28 cellular contexts compared by ENCODE assay signal in genomic region chr2:27198627-27199026, GRCh38. TPM values are rescaled to one million over a fixed set of nuclear protein-coding genes. Genes with fewer than 3 reads are reported as not detected.
DNase-seq lines count a peak whose midpoint lies in the region; ATAC-seq lines count a peak whose summit lies in the region.
"Had no signal": no experiment of that assay in that cellular context is flagged by ENCODE, and none has a peak within 500 bp of the region (broad histone marks: within the 10 kb centered on the region; RNA-seq: fewer than 3 reads in every experiment).

No MANE protein-coding gene starts in this region.

- H3K36me3 Mint-ChIP-seq in effector memory CD8-positive, alpha-beta T cell (ENCODE audit: insufficient read depth), result peaks cover 18% of the 10 kb centered on the region
- H3K36me3 Mint-ChIP-seq in stimulated activated effector memory CD8-positive, alpha-beta T cell treated with anti-CD3 and anti-CD28 coated beads, Interleukin-12 subunit alpha, Interleukin-12 subunit beta, amount 100 ng/mL, for 72 hours, result peaks cover 23% of the 10 kb centered on the region
- H3K36me3 Mint-ChIP-seq: activated naive CD4-positive, alpha-beta T cell treated with anti-CD3 and anti-CD28 coated beads, Interleukin-2, amount 50 U/mL, for 24 hours had no signal

- no peaks in the 10 kb centered on the region for H3K27me3 Mint-ChIP-seq in effector memory CD8-positive, alpha-beta T cell
- H3K27me3 Mint-ChIP-seq: activated CD4-positive, alpha-beta memory T cell treated with anti-CD3 and anti-CD28 coated beads for 36 hours; activated naive CD4-positive, alpha-beta T cell treated with anti-CD3 and anti-CD28 coated beads, Interleukin-2, amount 50 U/mL, for 24 hours had no signal

- no peaks in the 10 kb centered on the region for H3K9me3 Mint-ChIP-seq in effector memory CD8-positive, alpha-beta T cell
- no peaks in the 10 kb centered on the region for H3K9me3 Mint-ChIP-seq in stimulated activated effector memory CD8-positive, alpha-beta T cell treated with anti-CD3 and anti-CD28 coated beads, Interleukin-12 subunit alpha, Interleukin-12 subunit beta, amount 100 ng/mL, for 72 hours
- H3K9me3 Mint-ChIP-seq: activated CD4-positive, alpha-beta memory T cell treated with anti-CD3 and anti-CD28 coated beads for 36 hours; activated naive CD4-positive, alpha-beta T cell treated with anti-CD3 and anti-CD28 coated beads, Interleukin-2, amount 50 U/mL, for 24 hours; activated T-helper 1 cell treated with anti-CD3 and anti-CD28 coated beads, Interleukin-12 subunit alpha, Interleukin-12 subunit beta, Interleukin-2, Interleukin-4 antibody, amounts not matched to agents 30 ng/mL and 10 ng/mL and 1 ng/mL, durations not matched to agents 14 hours and 24 hours and 36 hours; natural killer cell treated with Interleukin-12 subunit alpha and Interleukin-12 subunit beta and Interleukin-15 and Interleukin-18, amount 100 ng/mL, for 72 hours; T-helper 1 cell treated with Interleukin-12 subunit alpha and Interleukin-12 subunit beta and Interleukin-4 antibody, amounts not matched to agents 30 μg/mL and 1 μg/mL, for 36 hours had no signal

- peak overlapping the region; percentile 47 to 78 for H3K27ac Mint-ChIP-seq in effector memory CD8-positive, alpha-beta T cell
- H3K27ac Mint-ChIP-seq in stimulated activated effector memory CD8-positive, alpha-beta T cell treated with anti-CD3 and anti-CD28 coated beads, Interleukin-12 subunit alpha, Interleukin-12 subunit beta, amount 100 ng/mL, for 72 hours, result peak overlapping the region; percentile 32
- H3K27ac Mint-ChIP-seq: activated CD4-positive, alpha-beta memory T cell treated with anti-CD3 and anti-CD28 coated beads for 36 hours; activated naive CD4-positive, alpha-beta T cell treated with anti-CD3 and anti-CD28 coated beads, Interleukin-2, amount 50 U/mL, for 24 hours; activated T-helper 1 cell treated with anti-CD3 and anti-CD28 coated beads, Interleukin-12 subunit alpha, Interleukin-12 subunit beta, Interleukin-2, Interleukin-4 antibody, amounts not matched to agents 30 ng/mL and 10 ng/mL and 1 ng/mL, durations not matched to agents 14 hours and 24 hours and 36 hours; natural killer cell treated with Interleukin-12 subunit alpha and Interleukin-12 subunit beta and Interleukin-15 and Interleukin-18, amount 100 ng/mL, for 72 hours; T-helper 1 cell treated with Interleukin-12 subunit alpha and Interleukin-12 subunit beta and Interleukin-4 antibody, amounts not matched to agents 30 μg/mL and 1 μg/mL, for 36 hours had no signal

- DNase-seq in ELF-1 (ENCODE audit: low read depth, low spot score) (peak; percentile 9), NCI-H82 treated with DMSO at 0.1 percent for 48 hours (lab: John Stamatoyannopoulos, UW; ENCODE audit: unreplicated experiment) (no peak), H4 (ENCODE audit: low spot score) (no peak)
- DNase-seq in effector memory CD8-positive, alpha-beta T cell, result no peak
- DNase-seq in stimulated activated effector memory CD8-positive, alpha-beta T cell treated with anti-CD3 and anti-CD28 coated beads, Interleukin-12 subunit alpha, Interleukin-12 subunit beta, amount 100 ng/mL, for 72 hours (ENCODE audit: low spot score in 2 of 2), result no peak
- DNase-seq: activated CD4-positive, alpha-beta memory T cell treated with anti-CD3 and anti-CD28 coated beads for 36 hours; activated CD4-positive, CD25-positive, alpha-beta regulatory T cell treated with anti-CD3 and anti-CD28 coated beads, Interleukin-2, amount 50 U/mL, for 72 hours; activated CD8-positive, alpha-beta memory T cell treated with anti-CD3 and anti-CD28 coated beads, Interleukin-2, amount 50 U/mL, for 4 hours; effector CD4-positive, alpha-beta T cell; KBM-7; midbrain; MM.1S; NCI-H2081; NCI-H748 treated with DMSO at 0.1 percent for 48 hours; retina; RPMI8226; SK-N-SH; stimulated activated CD4-positive, alpha-beta T cell treated with anti-CD3 and anti-CD28 coated beads, Interleukin-2, amount 100 ng/mL, for 24 hours; upper lobe of left lung had no signal

- no peak for ATAC-seq in effector memory CD8-positive, alpha-beta T cell (replicated peaks)
- no peak for ATAC-seq in stimulated activated effector memory CD8-positive, alpha-beta T cell treated with anti-CD3 and anti-CD28 coated beads, Interleukin-12 subunit alpha, Interleukin-12 subunit beta, amount 100 ng/mL, for 72 hours
- ATAC-seq: GM12878; natural killer cell treated with Interleukin-12 subunit alpha and Interleukin-12 subunit beta and Interleukin-15 and Interleukin-18, amount 100 ng/mL, for 72 hours had no signal

- peaks cover 0 to 1% of the 10 kb centered on the region in 2 donors for H3K4me1 Mint-ChIP-seq in effector memory CD8-positive, alpha-beta T cell (ENCODE audit: low read depth in 2 of 2)
- no peaks in the 10 kb centered on the region for H3K4me1 Mint-ChIP-seq in stimulated activated effector memory CD8-positive, alpha-beta T cell treated with anti-CD3 and anti-CD28 coated beads, Interleukin-12 subunit alpha, Interleukin-12 subunit beta, amount 100 ng/mL, for 72 hours

- no peak overlapping the region for H3K4me3 Mint-ChIP-seq in effector memory CD8-positive, alpha-beta T cell
- H3K4me3 Mint-ChIP-seq in stimulated activated effector memory CD8-positive, alpha-beta T cell treated with anti-CD3 and anti-CD28 coated beads, Interleukin-12 subunit alpha, Interleukin-12 subunit beta, amount 100 ng/mL, for 72 hours, result no peak overlapping the region
- H3K4me3 Mint-ChIP-seq: activated CD4-positive, alpha-beta memory T cell treated with anti-CD3 and anti-CD28 coated beads for 36 hours; activated naive CD4-positive, alpha-beta T cell treated with anti-CD3 and anti-CD28 coated beads, Interleukin-2, amount 50 U/mL, for 24 hours; activated T-helper 1 cell treated with anti-CD3 and anti-CD28 coated beads, Interleukin-12 subunit alpha, Interleukin-12 subunit beta, Interleukin-2, Interleukin-4 antibody, amounts not matched to agents 30 ng/mL and 10 ng/mL and 1 ng/mL, durations not matched to agents 14 hours and 24 hours and 36 hours; natural killer cell treated with Interleukin-12 subunit alpha and Interleukin-12 subunit beta and Interleukin-15 and Interleukin-18, amount 100 ng/mL, for 72 hours; T-helper 1 cell treated with Interleukin-12 subunit alpha and Interleukin-12 subunit beta and Interleukin-4 antibody, amounts not matched to agents 30 μg/mL and 1 μg/mL, for 36 hours had no signal

RNA-seq across cellular contexts. Expression of gene ATRAID, which starts 13.2 kb away (rescaled TPM):
- total RNA-seq in H4 (2014; rRNA removed; shearing (Covaris generic)), result 196 and 202 TPM in 2 replicates

RNA-seq across cellular contexts. Expression of gene SLC5A6, which starts 13.4 kb away (rescaled TPM):
- total RNA-seq in H4 (2014; rRNA removed; shearing (Covaris generic)), result 22.6 and 26.2 TPM in 2 replicates

RNA-seq across cellular contexts. Expression of gene CAD, which starts 18.5 kb away (rescaled TPM):
- 4.7 and 6.9 TPM in 2 replicates for total RNA-seq in H4 (2014; rRNA removed; shearing (Covaris generic))

RNA-seq across cellular contexts. Expression of gene TCF23, which starts 49.8 kb away (rescaled TPM):
- not detected in 2 replicates for total RNA-seq in H4 (2014; rRNA removed; shearing (Covaris generic))
- total RNA-seq: activated CD4-positive, alpha-beta memory T cell treated with anti-CD3 and anti-CD28 coated beads for 36 hours; activated T-helper 1 cell treated with anti-CD3 and anti-CD28 coated beads, Interleukin-12 subunit alpha, Interleukin-12 subunit beta, Interleukin-2, Interleukin-4 antibody, amounts not matched to agents 30 ng/mL and 10 ng/mL and 1 ng/mL, durations not matched to agents 14 hours and 24 hours and 36 hours; bronchial epithelial cell; GM12878; HT1080; natural killer cell treated with Interleukin-12 subunit alpha and Interleukin-12 subunit beta and Interleukin-15 and Interleukin-18, amount 100 ng/mL, for 72 hours; osteocyte had no signal

RNA-seq across cellular contexts. Expression of gene PRR30, which starts 59.4 kb away (rescaled TPM):
- not detected in 2 replicates for total RNA-seq in H4 (2014; rRNA removed; shearing (Covaris generic))
- total RNA-seq: activated CD4-positive, alpha-beta memory T cell treated with anti-CD3 and anti-CD28 coated beads for 36 hours; activated T-helper 1 cell treated with anti-CD3 and anti-CD28 coated beads, Interleukin-12 subunit alpha, Interleukin-12 subunit beta, Interleukin-2, Interleukin-4 antibody, amounts not matched to agents 30 ng/mL and 10 ng/mL and 1 ng/mL, durations not matched to agents 14 hours and 24 hours and 36 hours; bronchial epithelial cell; GM12878; HT1080; liver; natural killer cell treated with Interleukin-12 subunit alpha and Interleukin-12 subunit beta and Interleukin-15 and Interleukin-18, amount 100 ng/mL, for 72 hours; osteocyte; upper lobe of left lung had no signal
